In genomic region chr16:546909-547770, GRCh38 we compare ENCODE assay signal across 6 cellular contexts. TPM values are rescaled to one million over a fixed set of nuclear protein-coding genes. Genes with fewer than 3 reads are reported as not detected.
DNase-seq lines count a peak whose midpoint lies in the region; ATAC-seq and TF ChIP-seq lines count a peak whose summit lies in the region.

No MANE protein-coding gene starts in this region.

- no peaks in the 10 kb centered on the region for H3K36me3 Mint-ChIP-seq in CD4-positive, CD25-positive, alpha-beta regulatory T cell

- no peak overlapping the region for H3K27ac Mint-ChIP-seq in CD4-positive, CD25-positive, alpha-beta regulatory T cell

- intact Hi-C loops in esophagus squamous epithelium (cut with DNase I), result no loop called here

- H3K4me1 ChIP-seq in CD4-positive, CD25-positive, alpha-beta regulatory T cell (ENCODE audit: control insufficient read depth, insufficient read depth, low read length, poor library complexity, severe bottlenecking), result peaks cover 4% of the 10 kb centered on the region
- H3K4me1 ChIP-seq in esophagus squamous epithelium, result peaks cover 0 to 19% (median 0%) of the 10 kb centered on the region in 3 donors

- ATAC-seq in CD4-positive, CD25-positive, alpha-beta regulatory T cell (ENCODE audit: low read depth in 2 of 2), result peak; percentile 50 to 62
- no peak for ATAC-seq in GM19351 (IDR thresholded peaks at IDR 0.05; ENCODE audit: unreplicated experiment)

- H3K27me3 ChIP-seq in CD4-positive, CD25-positive, alpha-beta regulatory T cell (ENCODE audit: control insufficient read depth, insufficient read depth, low read length), result no peaks in the 10 kb centered on the region
- H3K27me3 ChIP-seq in esophagus squamous epithelium, result no peaks in the 10 kb centered on the region

- TF ChIP-seq POLR2A in esophagus squamous epithelium (IDR thresholded peaks at IDR 0.05), result no peak

- peaks cover 0 to 3% (median 0%) of the 10 kb centered on the region in 4 donors for H3K4me1 Mint-ChIP-seq in CD4-positive, CD25-positive, alpha-beta regulatory T cell

- H3K9me3 Mint-ChIP-seq in CD4-positive, CD25-positive, alpha-beta regulatory T cell, result no peaks in the 10 kb centered on the region

- H3K36me3 ChIP-seq in CD4-positive, CD25-positive, alpha-beta regulatory T cell (ENCODE audit: control insufficient read depth, insufficient read depth, low read length), result peaks cover 5% of the 10 kb centered on the region
- peaks cover 8 to 94% (median 16%) of the 10 kb centered on the region in 3 donors for H3K36me3 ChIP-seq in esophagus squamous epithelium

- peak overlapping the region; percentile 14 for H3K27ac ChIP-seq in CD4-positive, CD25-positive, alpha-beta regulatory T cell (ENCODE audit: insufficient read depth, low read length, poor library complexity, severe bottlenecking)
- H3K27ac ChIP-seq in esophagus squamous epithelium, result no peak overlapping the region

- H3K4me3 Mint-ChIP-seq in CD4-positive, CD25-positive, alpha-beta regulatory T cell, result no peak overlapping the region

- H3K4me3 ChIP-seq in CD4-positive, CD25-positive, alpha-beta regulatory T cell (ENCODE audit: low read depth, low read length), result no peak overlapping the region
- peak overlapping the region in 2 of 4 donors; percentile 26 to 29 for H3K4me3 ChIP-seq in esophagus squamous epithelium

- H3K9me3 ChIP-seq in CD4-positive, CD25-positive, alpha-beta regulatory T cell (ENCODE audit: control insufficient read depth in 2 of 2, low read length in 2 of 2), result no peaks in the 10 kb centered on the region
- no peaks in the 10 kb centered on the region for H3K9me3 ChIP-seq in esophagus squamous epithelium

- H3K27me3 Mint-ChIP-seq in CD4-positive, CD25-positive, alpha-beta regulatory T cell, result no peaks in the 10 kb centered on the region

- peak; percentile 37 to 45 (median 39) for DNase-seq in CD4-positive, CD25-positive, alpha-beta regulatory T cell
- peak; percentile 20 for DNase-seq in T-helper 22 cell (ENCODE audit: low read depth)
- no peak for DNase-seq in esophagus squamous epithelium (lab: John Stamatoyannopoulos, UW)
- peak; percentile 31 for DNase-seq in stimulated activated CD4-positive, alpha-beta T cell treated with anti-CD3 and anti-CD28 coated beads, Interleukin-2, amount 100 ng/mL, for 4 hours (ENCODE audit: low read depth)
- no peak for DNase-seq in NK-92 treated with Interleukin-12 subunit alpha and Interleukin-12 subunit beta, amount 100 ng/mL, for 24 hours (lab: John Stamatoyannopoulos, UW)

- 40 to 80% methylated on average over 2 to 11 of the region's 60 CpGs for WGBS in esophagus squamous epithelium, 2 donors

- peak in 5 of 6 experiments; percentile 43 to 66 (median 57) for TF ChIP-seq CTCF in esophagus squamous epithelium (IDR thresholded peaks at IDR 0.05)

RNA-seq across cellular contexts. Expression of gene PRR35, which starts 13.1 kb away (rescaled TPM):
- not detected for total RNA-seq in CD4-positive, CD25-positive, alpha-beta regulatory T cell
- polyA plus RNA-seq in CD4-positive, CD25-positive, alpha-beta regulatory T cell, result not detected
- total RNA-seq in esophagus squamous epithelium, result not detected

RNA-seq across cellular contexts. Expression of gene CAPN15, which starts 19.6 kb away (rescaled TPM):
- 82.6 TPM for total RNA-seq in CD4-positive, CD25-positive, alpha-beta regulatory T cell
- 1 to 10 TPM; 3.0 to 8.5 (median 5.2) TPM for polyA plus RNA-seq in CD4-positive, CD25-positive, alpha-beta regulatory T cell
- 10 to 100 TPM; 29.4 to 69.6 (median 52.4) TPM for total RNA-seq in esophagus squamous epithelium

RNA-seq across cellular contexts. Expression of gene NHLRC4, which starts 19.7 kb away (rescaled TPM):
- 1.9 TPM for total RNA-seq in CD4-positive, CD25-positive, alpha-beta regulatory T cell
- 1 to 10 TPM; 3.7 to 5.6 (median 4.8) TPM for polyA plus RNA-seq in CD4-positive, CD25-positive, alpha-beta regulatory T cell
- under 1 TPM in 3 of 4 donors, not detected in 1; 0.09 to 0.95 (median 0.59) TPM for total RNA-seq in esophagus squamous epithelium

RNA-seq across cellular contexts. Expression of gene PIGQ, which starts 22.6 kb away (rescaled TPM):
- total RNA-seq in CD4-positive, CD25-positive, alpha-beta regulatory T cell, result 25.7 TPM
- 10 to 100 TPM; 11.6 to 15.3 (median 12.9) TPM for polyA plus RNA-seq in CD4-positive, CD25-positive, alpha-beta regulatory T cell
- 10 to 100 TPM; 15.9 to 24.0 (median 20.4) TPM for total RNA-seq in esophagus squamous epithelium

RNA-seq across cellular contexts. Expression of gene RAB40C, which starts 42.7 kb away (rescaled TPM):
- total RNA-seq in CD4-positive, CD25-positive, alpha-beta regulatory T cell, result 12.1 TPM
- 1 to 10 TPM; 6.8 to 9.6 (median 8.2) TPM for polyA plus RNA-seq in CD4-positive, CD25-positive, alpha-beta regulatory T cell
- 10 to 100 TPM; 14.2 to 31.4 (median 20.3) TPM for total RNA-seq in esophagus squamous epithelium

Comparison
In these comparisons a context has a peak if more than half of its experiments do, and no peak if none do; other contexts are left out.
1. DNase-seq: peak in CD4-positive, CD25-positive, alpha-beta regulatory T cell (3 of 3), T-helper 22 cell (single experiment) and stimulated activated CD4-positive, alpha-beta T cell treated with anti-CD3 and anti-CD28 coated beads, Interleukin-2, amount 100 ng/mL, for 4 hours (single experiment); none in esophagus squamous epithelium (single experiment) and NK-92 treated with Interleukin-12 subunit alpha and Interleukin-12 subunit beta, amount 100 ng/mL, for 24 hours (single experiment).